ENCODE assay signal across 32 cellular contexts in genomic region chr2:186561467-186562208, GRCh38. TPM values are rescaled to one million over a fixed set of nuclear protein-coding genes. Genes with fewer than 3 reads are reported as not detected.
A peak's percentile ranks its signal among the peaks of the same experiment; 100 is the strongest.
DNase-seq lines count a peak whose midpoint lies in the region; ATAC-seq, FAIRE-seq and TF ChIP-seq lines count a peak whose summit lies in the region.
"Had no signal": no experiment of that assay in that cellular context is flagged by ENCODE, and none has a peak within 500 bp of the region (broad histone marks: within the 10 kb centered on the region; RNA-seq: fewer than 3 reads in every experiment).

No MANE protein-coding gene starts in this region.

- no peak for TF ChIP-seq CTCF in WTC11 (IDR thresholded peaks at IDR 0.05)
- no peak for TF ChIP-seq CTCF in endothelial cell of umbilical vein (IDR thresholded peaks at IDR 0.05; ENCODE audit: extremely low read depth in 1 of 2, insufficient read depth in 1 of 2, low read depth in 1 of 2, low read length in 2 of 2)
- TF ChIP-seq CTCF in nephron progenitor cell (IDR thresholded peaks at IDR 0.05): no peak
- no peak for TF ChIP-seq CTCF in ascending aorta (IDR thresholded peaks at IDR 0.05)

- H3K4me2 ChIP-seq in endothelial cell of umbilical vein (ENCODE audit: insufficient read depth, low read length): no peak overlapping the region
- H3K4me2 ChIP-seq: BLaER1 had no signal

- H3K4me1 Mint-ChIP-seq in WTC11 (peaks cover 11% of the 10 kb centered on the region), nephron progenitor cell (peaks cover 13% of the 10 kb centered on the region)
- H3K4me1 Mint-ChIP-seq: activated B cell treated with CpG ODN at 0.5 μM for 24 hours; activated CD4-positive, alpha-beta T cell treated with anti-CD3 and anti-CD28 coated beads, Interleukin-2, amount 10 ng/mL, durations not matched to agents 7 days and 5 days; natural killer cell had no signal

- no peaks in the 10 kb centered on the region for H4K20me1 ChIP-seq in endothelial cell of umbilical vein (replicated peaks; ENCODE audit: control insufficient read depth, extremely low read depth, insufficient read depth, low read length)
- H4K20me1 ChIP-seq: BLaER1 had no signal

- no peaks in the 10 kb centered on the region for H3K27me3 Mint-ChIP-seq in WTC11 (ENCODE audit: low read depth)
- H3K27me3 Mint-ChIP-seq in nephron progenitor cell (ENCODE audit: low read depth, poor library complexity): no peaks in the 10 kb centered on the region
- H3K27me3 Mint-ChIP-seq: activated B cell treated with CpG ODN at 0.5 μM for 24 hours had no signal

- ATAC-seq in WTC11: peak; percentile 97
- ATAC-seq: foreskin keratinocyte, lower lobe of right lung, mucosa of descending colon, natural killer cell, upper lobe of right lung had no signal

- no peaks in the 10 kb centered on the region for H3K36me3 ChIP-seq in endothelial cell of umbilical vein (ENCODE audit: control insufficient read depth in 2 of 2, extremely low read depth in 1 of 2, insufficient read depth in 2 of 2, low read length in 2 of 2)
- H3K36me3 ChIP-seq in ascending aorta: no peaks in the 10 kb centered on the region
- H3K36me3 ChIP-seq: BLaER1, esophagus muscularis mucosa, lower lobe of right lung, upper lobe of right lung had no signal

- H3K4me3 ChIP-seq in endothelial cell of umbilical vein (replicated peaks in 1 of 3; ENCODE audit: insufficient read depth in 1 of 3, low read depth in 1 of 3, low read length in 3 of 3): no peak overlapping the region
- H3K4me3 ChIP-seq in ascending aorta: no peak overlapping the region
- H3K4me3 ChIP-seq: BLaER1, coronary artery, esophagus muscularis mucosa, lower lobe of right lung, mucosa of descending colon, upper lobe of right lung had no signal

- dilution Hi-C loops in endothelial cell of umbilical vein (cut with MboI; ENCODE audit: extremely low pct_ligation_motif_present, low sequenced_read_pairs): no loop called here

- intact Hi-C loops in endothelial cell of umbilical vein (cut with micrococcal nuclease): no loop called here
- intact Hi-C loops in ascending aorta (cut with DNase I): no loop called here

- peaks cover 5% of the 10 kb centered on the region; the same call in 1 of the 2 replicates for H3K36me3 Mint-ChIP-seq in WTC11
- H3K36me3 Mint-ChIP-seq in nephron progenitor cell (ENCODE audit: low read depth): peaks cover 8% of the 10 kb centered on the region
- H3K36me3 Mint-ChIP-seq: natural killer cell had no signal

- H3K9me3 Mint-ChIP-seq in WTC11 (peaks cover 8% of the 10 kb centered on the region), nephron progenitor cell (peaks cover 20% of the 10 kb centered on the region)
- H3K9me3 Mint-ChIP-seq: activated CD4-positive, alpha-beta T cell treated with anti-CD3 and anti-CD28 coated beads, Interleukin-2, amount 10 ng/mL, durations not matched to agents 7 days and 5 days had no signal

- H3K4me3 Mint-ChIP-seq in WTC11 (no peak overlapping the region), nephron progenitor cell (no peak overlapping the region)
- H3K4me3 Mint-ChIP-seq: activated B cell treated with CpG ODN at 0.5 μM for 24 hours; activated CD4-positive, alpha-beta T cell treated with anti-CD3 and anti-CD28 coated beads, Interleukin-2, amount 10 ng/mL, durations not matched to agents 7 days and 5 days; activated naive CD8-positive, alpha-beta T cell; natural killer cell had no signal

- no peak overlapping the region for H3K9ac ChIP-seq in endothelial cell of umbilical vein (replicated peaks; ENCODE audit: extremely low read depth, insufficient read depth, low read length)
- H3K9ac ChIP-seq: BLaER1 had no signal

- BruUV-seq in endothelial cell of umbilical vein (replicated peaks; lab: Mats Ljungman, UMichigan): no TSS peak

- CTCF ChIA-PET in WTC11 (lab: Charles Lee) (no interaction called here), endothelial cell of umbilical vein (lab: Charles Lee) (no interaction called here)

- no peak for FAIRE-seq in endothelial cell of umbilical vein (lab: Jason Lieb, UNC)
- FAIRE-seq: GM18507, H54 had no signal

- H3K9me3 ChIP-seq in endothelial cell of umbilical vein (replicated peaks; ENCODE audit: control insufficient read depth, insufficient read depth, low read length) (no peaks in the 10 kb centered on the region), ascending aorta (no peaks in the 10 kb centered on the region)
- H3K9me3 ChIP-seq: BLaER1, esophagus muscularis mucosa, lower lobe of right lung, mucosa of descending colon, upper lobe of right lung had no signal

- H3K27me3 ChIP-seq in endothelial cell of umbilical vein (ENCODE audit: control insufficient read depth in 2 of 2, insufficient read depth in 2 of 2, low read length in 2 of 2): no peaks in the 10 kb centered on the region
- H3K27me3 ChIP-seq in ascending aorta: no peaks in the 10 kb centered on the region
- H3K27me3 ChIP-seq: BLaER1, esophagus muscularis mucosa, foreskin keratinocyte, upper lobe of right lung had no signal

- no peak for TF ChIP-seq POLR2A in endothelial cell of umbilical vein (IDR thresholded peaks at IDR 0.05; ENCODE audit: low read depth, low read length)

- H2AFZ ChIP-seq in endothelial cell of umbilical vein (ENCODE audit: low read depth, low read length): no peak overlapping the region

- H3K4me1 ChIP-seq in endothelial cell of umbilical vein (ENCODE audit: control insufficient read depth, extremely low read depth, insufficient read depth, low read length) (peaks cover 9% of the 10 kb centered on the region), ascending aorta (no peaks in the 10 kb centered on the region)
- H3K4me1 ChIP-seq: BLaER1, esophagus muscularis mucosa, foreskin keratinocyte, lower lobe of right lung, upper lobe of right lung had no signal

- peak; percentile 15 for DNase-seq in HT1080 (ENCODE audit: low read depth)
- DNase-seq in WTC11 (ENCODE audit: low spot score): no peak
- DNase-seq in endothelial cell of umbilical vein (ENCODE audit: low read depth, low spot score): no peak
- DNase-seq in nephron progenitor cell: no peak
- DNase-seq in NCI-H526 (lab: John Stamatoyannopoulos, UW): no peak
- DNase-seq in occipital lobe (lab: John Stamatoyannopoulos, UW): no peak
- no peak for DNase-seq in GM19238 (ENCODE audit: insufficient read length, low spot score)
- DNase-seq in ascending aorta (ENCODE audit: low spot score in 2 of 2): no peak
- DNase-seq: activated B cell treated with CpG ODN at 0.5 μM for 24 hours; activated CD4-positive, alpha-beta T cell treated with anti-CD3 and anti-CD28 coated beads, Interleukin-2, amount 10 ng/mL, durations not matched to agents 7 days and 5 days; activated effector memory CD4-positive, alpha-beta T cell treated with anti-CD3 and anti-CD28 coated beads, Interleukin-2, amount 50 U/mL, for 16 hours; activated T-cell treated with anti-CD3 and anti-CD28 coated beads, Interleukin-2, amount 50 U/mL, for 1 hour; anterior cingulate cortex; effector memory CD4-positive, alpha-beta T cell; foreskin keratinocyte; head of caudate nucleus; kidney glomerular epithelial cell; lower lobe of right lung; mucosa of descending colon; natural killer cell; NCI-H1694; NCI-H446; NCI-H82; SIG-M5; stimulated activated naive CD4-positive, alpha-beta T cell; upper lobe of right lung had no signal

- POLR2A ChIA-PET in WTC11 (lab: Charles Lee) (no interaction called here), endothelial cell of umbilical vein (lab: Charles Lee) (interaction anchor here (0.7 kb wide), 1 partner anchor 28 kb away, joined by 3 read pairs; the partner anchor contains the start of gene ITGAV)

- H3K79me2 ChIP-seq in endothelial cell of umbilical vein (ENCODE audit: control insufficient read depth, insufficient read depth, low read length): no peaks in the 10 kb centered on the region

- no peaks in the 10 kb centered on the region for H3K9me1 ChIP-seq in endothelial cell of umbilical vein (replicated peaks; ENCODE audit: control insufficient read depth, extremely low read depth, insufficient read depth, low read length)

- H3K27ac Mint-ChIP-seq in WTC11 (0 out of 2 replicates have a peak overlapping the region, but pooled peaks have one; percentile 0), nephron progenitor cell (peak overlapping the region; percentile 3)
- H3K27ac Mint-ChIP-seq: activated B cell treated with CpG ODN at 0.5 μM for 24 hours; activated CD4-positive, alpha-beta T cell treated with anti-CD3 and anti-CD28 coated beads, Interleukin-2, amount 10 ng/mL, durations not matched to agents 7 days and 5 days; activated naive CD8-positive, alpha-beta T cell; natural killer cell had no signal

- H3K27ac ChIP-seq in endothelial cell of umbilical vein (ENCODE audit: insufficient read depth, low read depth, low read length) (peak overlapping the region; percentile 16), ascending aorta (no peak overlapping the region)
- H3K27ac ChIP-seq: BLaER1, coronary artery, esophagus muscularis mucosa, foreskin keratinocyte, lower lobe of right lung, upper lobe of right lung had no signal

TF ChIP-seq in endothelial cell of umbilical vein, 7 proteins besides CTCF, POLR2A, EP300 and RAD21 (continues in another document):
- no peak for TF ChIP-seq JUN (IDR thresholded peaks at IDR 0.05; ENCODE audit: borderline replicate concordance, insufficient read depth, insufficient read length, low read depth)
- TF ChIP-seq EZH2 (IDR thresholded peaks at IDR 0.05; ENCODE audit: borderline replicate concordance, low read depth, low read length, severe bottlenecking): no peak
- TF ChIP-seq MYC (IDR thresholded peaks at IDR 0.05; ENCODE audit: low read depth, low read length): no peak
- TF ChIP-seq FOS (IDR thresholded peaks at IDR 0.05; ENCODE audit: borderline replicate concordance, insufficient read depth, low read length): no peak
- no peak for TF ChIP-seq POLR2AphosphoS5 (IDR thresholded peaks at IDR 0.05; ENCODE audit: insufficient read depth, low read depth, low read length)
- TF ChIP-seq GATA2 (IDR thresholded peaks at IDR 0.05; ENCODE audit: insufficient read depth, insufficient read length, low read depth, low read length): no peak

RNA-seq across cellular contexts. Expression of gene ITGAV, which starts 28.2 kb away (rescaled TPM):
- 38.5 and 48.8 TPM in 2 replicates for total RNA-seq in HT1080 (2014; rRNA removed; shearing (Covaris generic))
- polyA plus RNA-seq in HT1080 (2015; cell fraction: cytosol; rRNA removed): 31.3 and 45.3 TPM in 2 replicates
- 126 and 132 TPM in 2 replicates for polyA plus RNA-seq in HT1080 (2015; cell fraction: nucleus; rRNA removed)
- total RNA-seq in WTC11 (2021): 26.5 to 30.0 TPM (median 27.7 TPM) in 3 replicates
- 131 and 135 TPM in 2 replicates for total RNA-seq in endothelial cell of umbilical vein
- 58.9 and 61.8 TPM in 2 replicates for polyA plus RNA-seq in endothelial cell of umbilical vein
- polyA plus RNA-seq in endothelial cell of umbilical vein (2011; cell fraction: cytosol; rRNA removed): 42.4 and 56.1 TPM in 2 replicates
- polyA plus RNA-seq in endothelial cell of umbilical vein (2011; cell fraction: nucleus; rRNA removed): 132 and 167 TPM in 2 replicates
- polyA plus RNA-seq in endothelial cell of umbilical vein (2012): 186 and 226 TPM in 2 replicates
- polyA minus RNA-seq in endothelial cell of umbilical vein: 308 and 336 TPM in 2 replicates
- 24.8 TPM for polyA minus RNA-seq in endothelial cell of umbilical vein (2011; cell fraction: cytosol; rRNA and poly(A)+ RNA removed)
- 215 and 368 TPM in 2 replicates for polyA minus RNA-seq in endothelial cell of umbilical vein (2011; cell fraction: nucleus; rRNA and poly(A)+ RNA removed)
- 73.2 TPM for total RNA-seq in occipital lobe
- 115 TPM for total RNA-seq in ascending aorta
